ENCODE assay signal across 8 cellular contexts in the genomic region with DNA sequence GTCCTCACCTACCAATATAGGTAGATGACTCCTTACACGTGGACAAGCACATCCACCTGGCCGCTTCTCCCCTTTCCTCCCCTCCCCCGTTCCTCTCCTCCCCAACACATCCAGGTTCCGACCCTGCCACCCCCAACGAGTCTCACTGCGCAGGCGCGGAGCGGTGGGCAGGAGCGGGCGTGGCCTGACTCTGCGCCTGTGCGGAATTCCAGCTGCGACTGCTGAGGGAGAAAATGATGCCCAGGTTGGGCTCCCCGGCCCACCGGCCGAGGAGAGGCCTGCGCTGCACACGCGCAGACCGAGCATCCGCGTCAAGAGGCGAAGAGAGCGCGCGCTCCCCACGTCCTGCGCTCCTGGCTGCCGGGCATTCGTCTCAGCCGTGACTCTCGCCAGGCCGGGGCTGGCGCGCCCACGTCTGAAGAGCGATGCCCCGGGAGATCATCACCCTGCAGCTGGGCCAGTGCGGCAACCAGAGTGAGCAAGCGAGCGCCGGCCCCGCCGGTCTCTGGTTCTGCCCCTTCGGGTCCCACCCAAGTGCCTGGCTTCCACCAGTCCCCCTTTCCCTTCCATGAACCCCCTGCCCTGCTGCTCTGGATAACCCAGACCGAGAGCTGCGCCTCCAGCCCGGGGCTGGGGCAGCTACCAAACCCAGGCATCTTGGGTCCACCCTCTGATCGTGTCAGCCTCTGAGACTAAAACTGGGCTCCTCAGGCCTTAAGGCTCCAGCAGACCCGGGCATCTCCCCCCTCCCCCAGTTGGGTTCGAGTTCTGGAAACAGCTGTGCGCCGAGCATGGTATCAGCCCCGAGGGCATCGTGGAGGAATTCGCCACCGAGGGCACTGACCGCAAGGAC. TPM values are rescaled to one million over a fixed set of nuclear protein-coding genes. Genes with fewer than 3 reads are reported as not detected.
DNase-seq lines count a peak whose midpoint lies in the region; ATAC-seq, FAIRE-seq and TF ChIP-seq lines count a peak whose summit lies in the region.

A gene (plus strand): TSS at position 206 of the 853 bp plus-strand sequence. CDS start 220 bp downstream, at position 426.

- CTCF ChIA-PET in naive thymus-derived CD4-positive, alpha-beta T cell (lab: Charles Lee): interaction anchor here (0.5 to 0.6 kb wide), 2 partner anchors 208 to 230 kb away, joined by 3 read pairs; no protein-coding TSS in a partner anchor

- no peak for FAIRE-seq in RCC 7860 (lab: Jason Lieb, UNC)

- H3K9me3 ChIP-seq in naive thymus-derived CD4-positive, alpha-beta T cell (ENCODE audit: control insufficient read depth in 2 of 3, low read length in 3 of 3): no peaks in the 10 kb centered on the region

- DNase-seq in GM12865 (ENCODE audit: low read depth) (peak; percentile 90), RCC 7860 (ENCODE audit: low spot score) (peak; percentile 80), fibroblast of mammary gland (ENCODE audit: low read depth) (peak; percentile 82)
- peak; percentile 57 for DNase-seq in activated T-helper 9 cell treated with anti-CD3 and anti-CD28 coated beads, Interleukin-2, amount 50 U/mL, for 16 hours (ENCODE audit: low read depth)
- peak; percentile 46 to 84 (median 56) for DNase-seq in naive thymus-derived CD4-positive, alpha-beta T cell
- DNase-seq in stimulated activated naive CD4-positive, alpha-beta T cell treated with Interleukin-2 at 50 U/mL for 16 hours (lab: John Stamatoyannopoulos, UW): peak; percentile 69

- no peaks in the 10 kb centered on the region for H3K36me3 ChIP-seq in naive thymus-derived CD4-positive, alpha-beta T cell (ENCODE audit: control insufficient read depth in 2 of 3, insufficient read depth in 3 of 3, low read length in 3 of 3)

- TF ChIP-seq CTCF in GM12865 (IDR thresholded peaks at IDR 0.05; ENCODE audit: insufficient read depth, low read depth, low read length, missing control alignments) (no peak), fibroblast of mammary gland (conservative IDR thresholded peaks at IDR 0.05; ENCODE audit: control insufficient read depth, insufficient read depth, low read depth, low read length) (no peak)

- peak within 1 kb of the TSS; percentile 88 to 95 (median 90) for H3K4me3 Mint-ChIP-seq in naive thymus-derived CD4-positive, alpha-beta T cell

- H3K4me1 Mint-ChIP-seq in naive thymus-derived CD4-positive, alpha-beta T cell: peaks cover 13 to 23% (median 19%) of the 10 kb centered on the region in 7 donors

- TF ChIP-seq RAD21 in Ishikawa (IDR thresholded peaks at IDR 0.05; ENCODE audit: low read depth): no peak

- peak within 1 kb of the TSS; percentile 57 to 91 (median 79) for H3K27ac Mint-ChIP-seq in naive thymus-derived CD4-positive, alpha-beta T cell

- intact Hi-C loops in naive thymus-derived CD4-positive, alpha-beta T cell (cut with micrococcal nuclease): loop anchor here in 1 of 2 donors (1.0 kb wide), 2 partner anchors 20 to 50 kb away; a partner anchor contains a TSS

- POLR2A ChIA-PET in naive thymus-derived CD4-positive, alpha-beta T cell (lab: Charles Lee): interaction anchor here (1.4 to 1.5 kb wide), 2 partner anchors 11 to 50 kb away, joined by 7 read pairs; a partner anchor contains a TSS

- peaks cover 0 to 4% (median 2%) of the 10 kb centered on the region in 5 donors for H3K36me3 Mint-ChIP-seq in naive thymus-derived CD4-positive, alpha-beta T cell

- no peaks in the 10 kb centered on the region for H3K27me3 ChIP-seq in naive thymus-derived CD4-positive, alpha-beta T cell (ENCODE audit: control insufficient read depth in 2 of 2, insufficient read depth in 2 of 2, low read length in 2 of 2)

- no peaks in the 10 kb centered on the region for H3K9me3 Mint-ChIP-seq in naive thymus-derived CD4-positive, alpha-beta T cell

- H3K27ac ChIP-seq in naive thymus-derived CD4-positive, alpha-beta T cell (ENCODE audit: low read depth, low read length): peak within 1 kb of the TSS; percentile 62

- H3K4me3 ChIP-seq in GM12865 (ENCODE audit: low read depth, low read length) (peak within 1 kb of the TSS; percentile 90), fibroblast of mammary gland (ENCODE audit: control insufficient read depth, low read depth, low read length) (peak within 1 kb of the TSS; percentile 70)
- H3K4me3 ChIP-seq in naive thymus-derived CD4-positive, alpha-beta T cell (ENCODE audit: low read length): peak within 1 kb of the TSS; percentile 92

- peaks cover 0 to 3% of the 10 kb centered on the region in 2 donors for H3K4me1 ChIP-seq in naive thymus-derived CD4-positive, alpha-beta T cell (ENCODE audit: control insufficient read depth in 2 of 2, insufficient read depth in 2 of 2, low read length in 2 of 2)

- no peak for TF ChIP-seq EP300 in Ishikawa (IDR thresholded peaks at IDR 0.05; ENCODE audit: borderline replicate concordance)

- peak; percentile 82 for ATAC-seq in naive thymus-derived CD4-positive, alpha-beta T cell
- no peak for ATAC-seq in HG03469 (IDR thresholded peaks at IDR 0.05; ENCODE audit: unreplicated experiment)

- H3K27me3 Mint-ChIP-seq in naive thymus-derived CD4-positive, alpha-beta T cell: peaks cover 0 to 12% (median 6%) of the 10 kb centered on the region in 5 donors

TF ChIP-seq in Ishikawa, 13 proteins besides CTCF, POLR2A, EP300 and RAD21:
- TF ChIP-seq, protein P1, sequence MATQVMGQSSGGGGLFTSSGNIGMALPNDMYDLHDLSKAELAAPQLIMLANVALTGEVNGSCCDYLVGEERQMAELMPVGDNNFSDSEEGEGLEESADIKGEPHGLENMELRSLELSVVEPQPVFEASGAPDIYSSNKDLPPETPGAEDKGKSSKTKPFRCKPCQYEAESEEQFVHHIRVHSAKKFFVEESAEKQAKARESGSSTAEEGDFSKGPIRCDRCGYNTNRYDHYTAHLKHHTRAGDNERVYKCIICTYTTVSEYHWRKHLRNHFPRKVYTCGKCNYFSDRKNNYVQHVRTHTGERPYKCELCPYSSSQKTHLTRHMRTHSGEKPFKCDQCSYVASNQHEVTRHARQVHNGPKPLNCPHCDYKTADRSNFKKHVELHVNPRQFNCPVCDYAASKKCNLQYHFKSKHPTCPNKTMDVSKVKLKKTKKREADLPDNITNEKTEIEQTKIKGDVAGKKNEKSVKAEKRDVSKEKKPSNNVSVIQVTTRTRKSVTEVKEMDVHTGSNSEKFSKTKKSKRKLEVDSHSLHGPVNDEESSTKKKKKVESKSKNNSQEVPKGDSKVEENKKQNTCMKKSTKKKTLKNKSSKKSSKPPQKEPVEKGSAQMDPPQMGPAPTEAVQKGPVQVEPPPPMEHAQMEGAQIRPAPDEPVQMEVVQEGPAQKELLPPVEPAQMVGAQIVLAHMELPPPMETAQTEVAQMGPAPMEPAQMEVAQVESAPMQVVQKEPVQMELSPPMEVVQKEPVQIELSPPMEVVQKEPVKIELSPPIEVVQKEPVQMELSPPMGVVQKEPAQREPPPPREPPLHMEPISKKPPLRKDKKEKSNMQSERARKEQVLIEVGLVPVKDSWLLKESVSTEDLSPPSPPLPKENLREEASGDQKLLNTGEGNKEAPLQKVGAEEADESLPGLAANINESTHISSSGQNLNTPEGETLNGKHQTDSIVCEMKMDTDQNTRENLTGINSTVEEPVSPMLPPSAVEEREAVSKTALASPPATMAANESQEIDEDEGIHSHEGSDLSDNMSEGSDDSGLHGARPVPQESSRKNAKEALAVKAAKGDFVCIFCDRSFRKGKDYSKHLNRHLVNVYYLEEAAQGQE (IDR thresholded peaks at IDR 0.05; ENCODE audit: low read depth): no peak
- TF ChIP-seq, protein P2, sequence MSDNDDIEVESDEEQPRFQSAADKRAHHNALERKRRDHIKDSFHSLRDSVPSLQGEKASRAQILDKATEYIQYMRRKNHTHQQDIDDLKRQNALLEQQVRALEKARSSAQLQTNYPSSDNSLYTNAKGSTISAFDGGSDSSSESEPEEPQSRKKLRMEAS (IDR thresholded peaks at IDR 0.05): peak; percentile 76
- no peak for TF ChIP-seq CEBPB (IDR thresholded peaks at IDR 0.05)
- peak; percentile 75 for TF ChIP-seq TAF1 (IDR thresholded peaks at IDR 0.05; ENCODE audit: low read depth)
- no peak for TF ChIP-seq NFIC (IDR thresholded peaks at IDR 0.05)
- 0 out of 2 replicates have a peak, but pooled peaks have one; percentile 57 for TF ChIP-seq TCF12 (IDR thresholded peaks at IDR 0.05; ENCODE audit: low read depth)
- no peak for TF ChIP-seq CREB1 (IDR thresholded peaks at IDR 0.05; ENCODE audit: low read depth)
- peak; percentile 75 for TF ChIP-seq YY1 (IDR thresholded peaks at IDR 0.05; ENCODE audit: low read depth)
- TF ChIP-seq, protein P3, sequence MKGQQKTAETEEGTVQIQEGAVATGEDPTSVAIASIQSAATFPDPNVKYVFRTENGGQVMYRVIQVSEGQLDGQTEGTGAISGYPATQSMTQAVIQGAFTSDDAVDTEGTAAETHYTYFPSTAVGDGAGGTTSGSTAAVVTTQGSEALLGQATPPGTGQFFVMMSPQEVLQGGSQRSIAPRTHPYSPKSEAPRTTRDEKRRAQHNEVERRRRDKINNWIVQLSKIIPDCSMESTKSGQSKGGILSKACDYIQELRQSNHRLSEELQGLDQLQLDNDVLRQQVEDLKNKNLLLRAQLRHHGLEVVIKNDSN (IDR thresholded peaks at IDR 0.05): 0 out of 2 replicates have a peak, but pooled peaks have one; percentile 6
- TF ChIP-seq EGR1 (IDR thresholded peaks at IDR 0.05): no peak
- peak; percentile 77 for TF ChIP-seq TEAD4 (IDR thresholded peaks at IDR 0.05)
- 0 out of 2 replicates have a peak, but pooled peaks have one; percentile 14 for TF ChIP-seq ZBTB7A (IDR thresholded peaks at IDR 0.05; ENCODE audit: low read depth)

RNA-seq across cellular contexts. Expression of the gene that starts here (rescaled TPM):
- 10 to 100 TPM in 4 of 5 experiments, 1 to 10 TPM in 1; 9.0 to 20.3 (median 15.3) TPM for total RNA-seq in naive thymus-derived CD4-positive, alpha-beta T cell
- polyA plus RNA-seq in naive thymus-derived CD4-positive, alpha-beta T cell: 1 to 10 TPM; 4.9 to 8.7 TPM
